ENCODE assay signal across 8 cellular contexts in the genomic region with DNA sequence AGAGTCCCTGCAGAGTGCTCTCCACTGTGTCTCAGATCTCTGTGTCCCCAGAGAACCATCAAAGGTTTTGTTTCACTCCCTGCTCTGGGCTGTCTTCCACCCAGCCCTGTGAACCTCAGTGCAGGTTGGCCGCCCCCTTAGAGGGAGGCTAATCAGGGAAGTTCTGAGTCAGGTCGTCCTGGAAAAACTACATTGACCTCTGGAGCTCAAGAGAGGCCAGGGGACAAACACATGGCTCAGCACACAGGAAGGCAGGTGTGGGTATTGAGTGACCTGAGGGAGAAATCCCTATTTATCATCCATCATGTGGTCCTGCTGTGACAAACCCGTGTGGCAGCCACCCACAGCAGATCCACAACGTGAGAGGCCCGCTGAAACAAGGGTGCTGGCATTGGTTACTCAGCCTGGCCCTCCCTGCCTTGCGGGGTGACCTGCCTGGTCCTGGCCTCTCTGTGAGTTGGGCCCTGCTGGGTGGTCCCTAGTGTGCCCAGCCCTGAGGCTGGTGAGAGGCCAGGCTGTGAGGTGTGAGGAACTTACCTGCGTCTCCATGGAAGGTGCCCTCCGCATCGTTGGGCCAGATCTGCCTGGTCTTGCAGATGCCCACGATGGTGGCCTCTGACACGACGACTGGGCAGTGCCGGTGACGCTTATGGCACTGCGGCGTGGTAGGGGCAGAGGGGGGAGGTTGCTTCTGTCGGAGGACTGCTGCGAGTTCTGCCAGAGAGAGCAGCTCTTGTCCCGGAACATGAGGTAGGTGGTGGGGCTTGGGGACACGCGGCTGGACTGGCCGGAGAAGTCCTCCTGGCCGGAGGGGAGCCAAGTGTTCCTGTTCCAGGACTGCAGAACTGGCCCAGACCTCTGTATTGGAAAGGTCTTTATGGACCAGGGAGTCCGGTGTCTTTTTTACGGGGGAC. TPM values are rescaled to one million over a fixed set of nuclear protein-coding genes. Genes with fewer than 3 reads are reported as not detected.
A peak's percentile ranks its signal among the peaks of the same experiment; 100 is the strongest.
DNase-seq lines count a peak whose midpoint lies in the region; ATAC-seq and FAIRE-seq lines count a peak whose summit lies in the region.

No MANE protein-coding gene starts in this region.

- H3K27me3 ChIP-seq in BLaER1 (no peaks in the 10 kb centered on the region), small intestine (ENCODE audit: control insufficient read depth in 2 of 2, insufficient read depth in 2 of 2, low read length in 2 of 2) (no peaks in the 10 kb centered on the region)

- H3K9me3 Mint-ChIP-seq in stimulated activated naive CD8-positive, alpha-beta T cell treated with anti-CD3 and anti-CD28 coated beads, Interleukin-15, Interleukin-2, amounts not matched to agents 100 ng/mL and 50 ng/mL, for 24 hours = no peaks in the 10 kb centered on the region

- H3K9ac ChIP-seq in BLaER1 = peak overlapping the region; percentile 96

- H3K27ac ChIP-seq in BLaER1 (peak overlapping the region; percentile 97), KOPT-K1 (ENCODE audit: low read depth, low read length, poor library complexity, severe bottlenecking) (peak overlapping the region; percentile 5), small intestine (ENCODE audit: low read depth in 1 of 2, low read length in 1 of 2) (peak overlapping the region in 1 of 2 donors; percentile 63)

- H3K27ac Mint-ChIP-seq in stimulated activated naive CD8-positive, alpha-beta T cell treated with anti-CD3 and anti-CD28 coated beads, Interleukin-15, Interleukin-2, amounts not matched to agents 100 ng/mL and 50 ng/mL, for 24 hours = peak overlapping the region; percentile 45

- peak overlapping the region; percentile 100 for H3K4me2 ChIP-seq in BLaER1

- H3K4me1 ChIP-seq in BLaER1 (peaks cover 34% of the 10 kb centered on the region), small intestine (ENCODE audit: control insufficient read depth in 2 of 2, insufficient read depth in 1 of 2, low read depth in 1 of 2, low read length in 1 of 2) (peaks cover 2 to 5% of the 10 kb centered on the region in 2 donors)

- H3K9me3 ChIP-seq in BLaER1 = peaks cover 29% of the 10 kb centered on the region
- peaks cover 21% of the 10 kb centered on the region for H3K9me3 ChIP-seq in KOPT-K1 (ENCODE audit: insufficient read depth, low read length, poor library complexity, severe bottlenecking)
- no peaks in the 10 kb centered on the region for H3K9me3 ChIP-seq in small intestine (ENCODE audit: control insufficient read depth, low read depth)

- 31 to 46% (median 43%) methylated on average over 24 to 25 of the region's 25 CpGs for WGBS in small intestine, 3 donors

- peak overlapping the region; percentile 68 for H3K4me3 Mint-ChIP-seq in stimulated activated naive CD8-positive, alpha-beta T cell treated with anti-CD3 and anti-CD28 coated beads, Interleukin-15, Interleukin-2, amounts not matched to agents 100 ng/mL and 50 ng/mL, for 24 hours

- no peak for FAIRE-seq in small intestine (lab: Jason Lieb, UNC)

- H4K20me1 ChIP-seq in BLaER1 = peaks cover 66% of the 10 kb centered on the region

- no peaks in the 10 kb centered on the region for H3K27me3 Mint-ChIP-seq in stimulated activated naive CD8-positive, alpha-beta T cell treated with anti-CD3 and anti-CD28 coated beads, Interleukin-15, Interleukin-2, amounts not matched to agents 100 ng/mL and 50 ng/mL, for 24 hours

- peak overlapping the region; percentile 99 for H3K4me3 ChIP-seq in BLaER1
- H3K4me3 ChIP-seq in small intestine (ENCODE audit: low read depth in 1 of 2, low read length in 2 of 2) = peak overlapping the region in 1 of 2 donors; percentile 80

- ATAC-seq in GM21423 (IDR thresholded peaks at IDR 0.05; ENCODE audit: unreplicated experiment) = no peak

- H3K36me3 ChIP-seq in BLaER1 = peaks cover 39% of the 10 kb centered on the region
- peaks cover 4% of the 10 kb centered on the region for H3K36me3 ChIP-seq in KOPT-K1 (ENCODE audit: insufficient read depth, low read length)
- H3K36me3 ChIP-seq in small intestine (ENCODE audit: control insufficient read depth in 2 of 2, insufficient read depth in 2 of 2, low read length in 2 of 2) = no peaks in the 10 kb centered on the region

- peak in 37 of 58 donors; percentile 30 to 78 (median 52) for DNase-seq in anterior cingulate cortex (lab: John Stamatoyannopoulos, UW)
- peak; percentile 77 for DNase-seq in kidney tubule cell (ENCODE audit: low spot score)
- DNase-seq in activated gamma-delta T cell (lab: John Stamatoyannopoulos, UW) = no peak
- DNase-seq in small intestine = no peak

- peaks cover 11% of the 10 kb centered on the region for H3K36me3 Mint-ChIP-seq in stimulated activated naive CD8-positive, alpha-beta T cell treated with anti-CD3 and anti-CD28 coated beads, Interleukin-15, Interleukin-2, amounts not matched to agents 100 ng/mL and 50 ng/mL, for 24 hours (ENCODE audit: low read depth)

- peaks cover 52% of the 10 kb centered on the region for H3K4me1 Mint-ChIP-seq in stimulated activated naive CD8-positive, alpha-beta T cell treated with anti-CD3 and anti-CD28 coated beads, Interleukin-15, Interleukin-2, amounts not matched to agents 100 ng/mL and 50 ng/mL, for 24 hours (ENCODE audit: low read depth)

RNA-seq across cellular contexts. Expression of a gene that starts 0.7 kb away (rescaled TPM):
- polyA plus RNA-seq in small intestine = 10 to 100 TPM in 2 of 3 donors, 1 to 10 TPM in 1; 8.9 to 27.9 (median 13.9) TPM

RNA-seq across cellular contexts. Expression of a gene that starts 34.4 kb away (rescaled TPM):
- polyA plus RNA-seq in small intestine = under 1 TPM in 2 of 3 donors, not detected in 1; 0.27 to 0.92 TPM

RNA-seq across cellular contexts. Expression of a gene that starts 37.8 kb away (rescaled TPM):
- under 1 TPM in 1 of 3 donors, not detected in 2; 0.13 TPM for polyA plus RNA-seq in small intestine

Comparison
In these comparisons a context has a peak if more than half of its experiments do, and no peak if none do; other contexts are left out.
1. DNase-seq: peak in anterior cingulate cortex (37 of 58) and kidney tubule cell (single experiment); none in activated gamma-delta T cell (single experiment) and small intestine (single experiment).